Comparison of ENCODE assay signal across 24 cellular contexts in the genomic region with DNA sequence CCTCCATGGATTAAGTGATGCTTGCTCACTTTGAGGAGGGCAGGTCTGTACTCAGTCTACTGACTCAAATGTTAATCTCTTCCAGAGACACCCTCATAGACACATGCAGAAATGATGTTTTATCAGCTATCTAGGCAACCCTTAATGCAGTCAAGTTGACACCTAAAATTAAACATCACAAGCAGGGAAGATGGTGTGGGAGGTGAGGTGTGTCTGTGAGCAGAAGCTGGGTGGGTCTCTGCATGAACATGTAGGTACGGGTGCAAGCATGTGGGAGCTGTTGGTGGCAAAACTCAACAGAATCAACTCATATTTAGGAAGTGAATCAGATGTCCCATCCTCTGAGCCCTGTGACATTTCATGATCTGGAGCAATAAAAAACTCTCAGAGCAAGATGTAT.
"Had no signal": no experiment of that assay in that cellular context is flagged by ENCODE, and none has a peak within 500 bp of the region (broad histone marks: within the 10 kb centered on the region; RNA-seq: fewer than 3 reads in every experiment).

No MANE protein-coding gene starts in this region.

- H3K27ac ChIP-seq: hepatocyte, left lung, left ventricle myocardium inferior, lower lobe of right lung had no signal

- H3K4me3 ChIP-seq: hepatocyte, left lung, left ventricle myocardium inferior, lower lobe of right lung, lung, mucosa of descending colon had no signal

- H3K9me3 ChIP-seq: left lung, left ventricle myocardium inferior, lower lobe of right lung, mucosa of descending colon had no signal

- H3K27me3 ChIP-seq: hepatocyte had no signal

- ATAC-seq: left cardiac atrium; left colon; left lobe of liver; left lung; left ventricle myocardium superior; lower lobe of right lung; mucosa of descending colon; naive thymus-derived CD4-positive, alpha-beta T cell had no signal

- FAIRE-seq: islet of Langerhans, keratinocyte, kidney had no signal

- DNase-seq: hippocampal formation; hypothalamus; immature natural killer cell; islet precursor cell; kidney; kidney glomerular epithelial cell; left cardiac atrium; left colon; left lung; left ventricle myocardium inferior; left ventricle myocardium superior; lower lobe of right lung; mammary epithelial cell; mesenchymal stem cell; mesendoderm; midbrain; mucosa of descending colon; naive B cell; naive thymus-derived CD4-positive, alpha-beta T cell had no signal

- H3K4me1 ChIP-seq: lower lobe of right lung had no signal

- H3K36me3 ChIP-seq: left lung, left ventricle myocardium inferior, lower lobe of right lung had no signal
